In genomic region chr5:172730222-172730621, GRCh38 we compare ENCODE assay signal across 16 cellular contexts. TPM values are rescaled to one million over a fixed set of nuclear protein-coding genes. Genes with fewer than 3 reads are reported as not detected.
DNase-seq lines count a peak whose midpoint lies in the region; ATAC-seq, FAIRE-seq and TF ChIP-seq lines count a peak whose summit lies in the region.
"Had no signal": no experiment of that assay in that cellular context is flagged by ENCODE, and none has a peak within 500 bp of the region (broad histone marks: within the 10 kb centered on the region; RNA-seq: fewer than 3 reads in every experiment).

No MANE protein-coding gene starts in this region.

- no peaks in the 10 kb centered on the region for H3K9me3 ChIP-seq in sigmoid colon
- H3K9me3 ChIP-seq in MG63, result no peaks in the 10 kb centered on the region
- H3K9me3 ChIP-seq: HAP-1 had no signal

- H3K4me3 ChIP-seq in bronchial epithelial cell (ENCODE audit: low read depth, low read length) (no peak overlapping the region), sigmoid colon (no peak overlapping the region), MG63 (no peak overlapping the region)
- H3K4me3 ChIP-seq: HAP-1 had no signal

- no peak for ATAC-seq in HG03571 (IDR thresholded peaks at IDR 0.05; ENCODE audit: unreplicated experiment)
- ATAC-seq in HG02610 (IDR thresholded peaks at IDR 0.05; ENCODE audit: unreplicated experiment), result no peak
- ATAC-seq: CD8-positive, alpha-beta T cell had no signal

- H3K36me3 ChIP-seq in bronchial epithelial cell (ENCODE audit: control insufficient read depth, insufficient read depth, low read length) (no peaks in the 10 kb centered on the region), sigmoid colon (no peaks in the 10 kb centered on the region), MG63 (no peaks in the 10 kb centered on the region)
- H3K36me3 ChIP-seq: HAP-1 had no signal

- CTCF ChIA-PET in RWPE1 (lab: Yijun Ruan, JAX), result interaction anchor here (0.7 to 0.9 kb wide), 2 partner anchors 10 to 20 kb away, joined by 3 to 7 read pairs; no protein-coding TSS in a partner anchor

- H3K4me1 ChIP-seq in sigmoid colon, result peaks cover 0 to 38% (median 28%) of the 10 kb centered on the region in 4 donors
- H3K4me1 ChIP-seq: HAP-1 had no signal

- DNase-seq in RWPE1 (ENCODE audit: low spot score), result no peak
- DNase-seq in bronchial epithelial cell (ENCODE audit: low read depth), result no peak
- peak; percentile 55 for DNase-seq in sigmoid colon
- DNase-seq in MG63, result no peak
- no peak for DNase-seq in DMS53 treated with DMSO at 0.1 percent for 48 hours (lab: John Stamatoyannopoulos, UW; ENCODE audit: unreplicated experiment)
- DNase-seq: CD8-positive, alpha-beta T cell; COR-L47; DMS153; DND-41; GDM1 had no signal

- POLR2A ChIA-PET in RWPE1 (lab: Yijun Ruan, JAX; ENCODE audit: low non-redundant PET), result interaction anchor here (0.9 kb wide), 1 partner anchor 36 kb away, joined by 3 read pairs; no protein-coding TSS in a partner anchor

- peak; percentile 68 for FAIRE-seq in bronchial epithelial cell (lab: Jason Lieb, UNC)
- FAIRE-seq: D721Med, GM19239, H1 had no signal

- intact Hi-C loops in sigmoid colon (cut with DNase I), result no loop called here

- peak overlapping the region; percentile 14 for H3K27ac ChIP-seq in RWPE1
- no peak overlapping the region for H3K27ac ChIP-seq in sigmoid colon

- no peaks in the 10 kb centered on the region for H3K27me3 ChIP-seq in bronchial epithelial cell (ENCODE audit: control insufficient read depth, insufficient read depth, low read length)
- H3K27me3 ChIP-seq in sigmoid colon, result no peaks in the 10 kb centered on the region
- no peaks in the 10 kb centered on the region for H3K27me3 ChIP-seq in MG63

- TF ChIP-seq EP300 in sigmoid colon (IDR thresholded peaks at IDR 0.05), result no peak

- no peak for TF ChIP-seq CTCF in RWPE1 (conservative IDR thresholded peaks at IDR 0.05; ENCODE audit: low read depth)
- no peak for TF ChIP-seq CTCF in bronchial epithelial cell (IDR thresholded peaks at IDR 0.05; ENCODE audit: insufficient read depth, low read length, severe bottlenecking)
- no peak for TF ChIP-seq CTCF in sigmoid colon (IDR thresholded peaks at IDR 0.05)

- 94 to 96% methylated on average over 6 of the region's 6 CpGs for WGBS in sigmoid colon, 2 donors

- no peak for TF ChIP-seq POLR2A in sigmoid colon (IDR thresholded peaks at IDR 0.05)

RNA-seq across cellular contexts. Expression of gene DUSP1, which starts 40.8 kb away (rescaled TPM):
- total RNA-seq in bronchial epithelial cell (114 and 194 TPM in 2 replicates), sigmoid colon (1,000 to 10,000 TPM in 1 of 4 donors, 100 to 1,000 TPM in 3; 449 to 1,033 (median 779) TPM)
- polyA plus RNA-seq in sigmoid colon, result 100 to 1,000 TPM in 2 of 3 donors, 10 to 100 TPM in 1; 99.9 to 253 (median 136) TPM
- total RNA-seq in MG63 (2014; rRNA removed; shearing (Covaris generic); ENCODE audit: low replicate concordance), result 80.6 and 99.2 TPM in 2 replicates
